In the genomic region with DNA sequence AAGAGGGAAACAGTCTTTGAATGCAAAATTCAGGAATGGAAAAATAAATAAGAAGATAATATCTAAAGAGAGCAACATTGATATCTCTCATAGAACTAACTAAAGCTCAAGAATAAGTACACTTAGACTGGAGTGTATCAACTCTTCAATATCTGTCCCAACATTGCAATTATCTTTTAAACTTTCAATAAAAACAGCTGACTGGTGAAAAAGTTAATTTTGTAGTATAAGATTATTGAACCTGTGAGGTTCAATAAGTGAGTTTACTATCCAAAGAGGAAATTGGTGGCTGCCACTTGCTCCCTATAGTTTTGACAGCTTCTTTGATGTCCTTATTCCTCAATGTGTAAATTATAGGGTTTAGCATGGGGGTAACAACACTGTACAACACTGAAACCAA, we compare ENCODE assay signal across 36 cellular contexts. TPM values are rescaled to one million over a fixed set of nuclear protein-coding genes. Genes with fewer than 3 reads are reported as not detected.
"Had no signal": no experiment of that assay in that cellular context is flagged by ENCODE, and none has a peak within 500 bp of the region (broad histone marks: within the 10 kb centered on the region; RNA-seq: fewer than 3 reads in every experiment).

No MANE protein-coding gene starts in this region.

- H2AFZ ChIP-seq: parathyroid adenoma had no signal

- H3K27me3 ChIP-seq: ovary, suprapubic skin, testis, tibial artery, transverse colon, upper lobe of right lung, uterus had no signal

- H3K36me3 ChIP-seq: ovary, spleen, suprapubic skin, tibial artery, transverse colon, upper lobe of right lung, uterus had no signal

- H3K4me2 ChIP-seq: smooth muscle cell had no signal

- H3K4me3 ChIP-seq: ovary, psoas muscle, skin epidermis, smooth muscle cell, spleen, suprapubic skin, testis, tibial artery, transverse colon, upper lobe of right lung, uterus had no signal

- H3K9me3 ChIP-seq: ovary, psoas muscle, testis, tibial artery, transverse colon, upper lobe of right lung, uterus had no signal

- ATAC-seq: naive thymus-derived CD8-positive, alpha-beta T cell; natural killer cell treated with Interleukin-12 subunit alpha and Interleukin-12 subunit beta and Interleukin-15 and Interleukin-18, amount 100 ng/mL, for 72 hours; psoas muscle; right cardiac atrium; sciatic nerve; stimulated activated memory B cell treated with anti-CD40 and anti-IgM and Interleukin-4, amounts not matched to agents 10 μg/mL and 1 μg/mL and 100 μg/mL, for 72 hours; stimulated activated naive CD8-positive, alpha-beta T cell treated with anti-CD3 and anti-CD28 coated beads, Interleukin-15, amount 100 ng/mL, for 72 hours; stimulated activated naive CD8-positive, alpha-beta T cell treated with anti-CD3 and anti-CD28 coated beads, Interleukin-15, Interleukin-2, amounts not matched to agents 100 U/mL and 50 U/mL, for 24 hours; upper lobe of right lung had no signal

- H3K4me1 ChIP-seq: parathyroid adenoma, psoas muscle, spleen, suprapubic skin, testis, tibial artery, transverse colon, upper lobe of right lung, uterus had no signal

- DNase-seq: naive B cell; naive thymus-derived CD8-positive, alpha-beta T cell; nephron progenitor cell; occipital lobe; ovary; posterior cingulate gyrus; psoas muscle; right cardiac atrium; spleen; stimulated activated CD4-positive, alpha-beta T cell treated with anti-CD3 and anti-CD28 coated beads, Interleukin-12 subunit alpha, Interleukin-12 subunit beta, amount 100 ng/mL, for 4 hours; stimulated activated CD4-positive, alpha-beta T cell treated with anti-CD3 and anti-CD28 coated beads, Interleukin-1b, Interleukin-23, amount 100 ng/mL, for 48 hours; stimulated activated CD4-positive, alpha-beta T cell treated with anti-CD3 and anti-CD28 coated beads, Interleukin-4, amount 100 ng/mL, for 1 hour; stimulated activated CD4-positive, alpha-beta T cell treated with anti-CD3 and anti-CD28 coated beads, Interleukin-4, amount 100 ng/mL, for 4 hours; stimulated activated CD8-positive, alpha-beta memory T cell treated with anti-CD3 and anti-CD28 coated beads, Interleukin-4, amount 100 ng/mL, for 48 hours; stimulated activated naive CD4-positive, alpha-beta T cell; stimulated activated naive CD8-positive, alpha-beta T cell treated with anti-CD3 and anti-CD28 coated beads, Interleukin-15, amount 100 ng/mL, for 72 hours; stimulated activated naive CD8-positive, alpha-beta T cell treated with anti-CD3 and anti-CD28 coated beads, Interleukin-15, Interleukin-2, amounts not matched to agents 100 U/mL and 50 U/mL, for 24 hours; substantia nigra; testis; tibial artery; transverse colon; upper lobe of right lung; uterus had no signal

- H3K27ac ChIP-seq: ovary, parathyroid adenoma, psoas muscle, skin epidermis, spleen, suprapubic skin, testis, tibial artery, transverse colon, upper lobe of right lung, uterus had no signal

- H3K9ac ChIP-seq: parathyroid adenoma had no signal

- H3K79me2 ChIP-seq: parathyroid adenoma had no signal

RNA-seq across cellular contexts. Expression of a gene that starts 13.7 kb away (rescaled TPM):
- total RNA-seq: naive thymus-derived CD8-positive, alpha-beta T cell; natural killer cell treated with Interleukin-12 subunit alpha and Interleukin-12 subunit beta and Interleukin-15 and Interleukin-18, amount 100 ng/mL, for 72 hours; neural crest cell; occipital lobe; osteoblast; ovary; progenitor cell of endocrine pancreas; psoas muscle; renal cortical epithelial cell; right cardiac atrium; sciatic nerve; smooth muscle cell; spleen; suprapubic skin; transverse colon; upper lobe of right lung; urinary bladder; uterus had no signal
- polyA plus RNA-seq: naive thymus-derived CD8-positive, alpha-beta T cell; ovary; psoas muscle; right cardiac atrium; smooth muscle cell; spleen; thymus; urinary bladder had no signal

RNA-seq across cellular contexts. Expression of a gene that starts 20.1 kb away (rescaled TPM):
- total RNA-seq: naive thymus-derived CD8-positive, alpha-beta T cell; natural killer cell treated with Interleukin-12 subunit alpha and Interleukin-12 subunit beta and Interleukin-15 and Interleukin-18, amount 100 ng/mL, for 72 hours; neural crest cell; occipital lobe; osteoblast; ovary; progenitor cell of endocrine pancreas; psoas muscle; renal cortical epithelial cell; right cardiac atrium; sciatic nerve; smooth muscle cell; spleen; suprapubic skin; transverse colon; upper lobe of right lung; urinary bladder; uterus had no signal
- polyA plus RNA-seq: naive thymus-derived CD8-positive, alpha-beta T cell; ovary; psoas muscle; right cardiac atrium; smooth muscle cell; spleen; thymus; urinary bladder had no signal

RNA-seq across cellular contexts. Expression of a gene that starts 40.5 kb away (rescaled TPM):
- total RNA-seq: naive thymus-derived CD8-positive, alpha-beta T cell; natural killer cell treated with Interleukin-12 subunit alpha and Interleukin-12 subunit beta and Interleukin-15 and Interleukin-18, amount 100 ng/mL, for 72 hours; neural crest cell; occipital lobe; osteoblast; progenitor cell of endocrine pancreas; psoas muscle; right cardiac atrium; sciatic nerve; smooth muscle cell; spleen; suprapubic skin; transverse colon; upper lobe of right lung; urinary bladder; uterus had no signal
- polyA plus RNA-seq: naive thymus-derived CD8-positive, alpha-beta T cell; ovary; psoas muscle; right cardiac atrium; smooth muscle cell; spleen; thymus; urinary bladder had no signal

RNA-seq across cellular contexts. Expression of a gene that starts 53.5 kb away (rescaled TPM):
- total RNA-seq: naive thymus-derived CD8-positive, alpha-beta T cell; natural killer cell treated with Interleukin-12 subunit alpha and Interleukin-12 subunit beta and Interleukin-15 and Interleukin-18, amount 100 ng/mL, for 72 hours; neural crest cell; osteoblast; progenitor cell of endocrine pancreas; psoas muscle; right cardiac atrium; sciatic nerve; smooth muscle cell; spleen; suprapubic skin; transverse colon; upper lobe of right lung; urinary bladder; uterus had no signal
- polyA plus RNA-seq: naive thymus-derived CD8-positive, alpha-beta T cell; ovary; psoas muscle; right cardiac atrium; smooth muscle cell; spleen; urinary bladder had no signal

RNA-seq across cellular contexts. Expression of a gene that starts 59.7 kb away (rescaled TPM):
- total RNA-seq: naive thymus-derived CD8-positive, alpha-beta T cell; natural killer cell treated with Interleukin-12 subunit alpha and Interleukin-12 subunit beta and Interleukin-15 and Interleukin-18, amount 100 ng/mL, for 72 hours; neural crest cell; occipital lobe; osteoblast; ovary; progenitor cell of endocrine pancreas; psoas muscle; renal cortical epithelial cell; right cardiac atrium; sciatic nerve; smooth muscle cell; spleen; suprapubic skin; testis; transverse colon; upper lobe of right lung; urinary bladder; uterus had no signal
- polyA plus RNA-seq: naive thymus-derived CD8-positive, alpha-beta T cell; ovary; psoas muscle; right cardiac atrium; smooth muscle cell; spleen; thymus; urinary bladder had no signal
